In genomic region chr4:126738926-126739325, GRCh38 we compare ENCODE assay signal across 2 cellular contexts.
TF ChIP-seq lines count a peak whose summit lies in the region.

No MANE protein-coding gene starts in this region.

TF ChIP-seq in IMR-90, 13 proteins besides CTCF, POLR2A, EP300 and RAD21 (continued from another document):
- TF ChIP-seq MAZ (IDR thresholded peaks at IDR 0.05; ENCODE audit: borderline replicate concordance, low read depth, low read length): no peak
- TF ChIP-seq ELK1 (IDR thresholded peaks at IDR 0.05; ENCODE audit: borderline replicate concordance, low read depth, low read length): no peak
- no peak for TF ChIP-seq SMC3 (IDR thresholded peaks at IDR 0.05; ENCODE audit: low read depth, low read length)
- TF ChIP-seq CHD1 (IDR thresholded peaks at IDR 0.05; ENCODE audit: low read depth, low read length): no peak
- TF ChIP-seq, protein P1, sequence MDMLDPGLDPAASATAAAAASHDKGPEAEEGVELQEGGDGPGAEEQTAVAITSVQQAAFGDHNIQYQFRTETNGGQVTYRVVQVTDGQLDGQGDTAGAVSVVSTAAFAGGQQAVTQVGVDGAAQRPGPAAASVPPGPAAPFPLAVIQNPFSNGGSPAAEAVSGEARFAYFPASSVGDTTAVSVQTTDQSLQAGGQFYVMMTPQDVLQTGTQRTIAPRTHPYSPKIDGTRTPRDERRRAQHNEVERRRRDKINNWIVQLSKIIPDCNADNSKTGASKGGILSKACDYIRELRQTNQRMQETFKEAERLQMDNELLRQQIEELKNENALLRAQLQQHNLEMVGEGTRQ (IDR thresholded peaks at IDR 0.05; ENCODE audit: low read depth, low read length): no peak
- TF ChIP-seq RCOR1 (IDR thresholded peaks at IDR 0.05; ENCODE audit: insufficient replicate concordance, low read length): no peak
- no peak for TF ChIP-seq RFX5 (IDR thresholded peaks at IDR 0.05; ENCODE audit: low read depth, low read length)

TF ChIP-seq in K562, 482 proteins besides CTCF, POLR2A, EP300 and RAD21:
- TF ChIP-seq, protein P2, sequence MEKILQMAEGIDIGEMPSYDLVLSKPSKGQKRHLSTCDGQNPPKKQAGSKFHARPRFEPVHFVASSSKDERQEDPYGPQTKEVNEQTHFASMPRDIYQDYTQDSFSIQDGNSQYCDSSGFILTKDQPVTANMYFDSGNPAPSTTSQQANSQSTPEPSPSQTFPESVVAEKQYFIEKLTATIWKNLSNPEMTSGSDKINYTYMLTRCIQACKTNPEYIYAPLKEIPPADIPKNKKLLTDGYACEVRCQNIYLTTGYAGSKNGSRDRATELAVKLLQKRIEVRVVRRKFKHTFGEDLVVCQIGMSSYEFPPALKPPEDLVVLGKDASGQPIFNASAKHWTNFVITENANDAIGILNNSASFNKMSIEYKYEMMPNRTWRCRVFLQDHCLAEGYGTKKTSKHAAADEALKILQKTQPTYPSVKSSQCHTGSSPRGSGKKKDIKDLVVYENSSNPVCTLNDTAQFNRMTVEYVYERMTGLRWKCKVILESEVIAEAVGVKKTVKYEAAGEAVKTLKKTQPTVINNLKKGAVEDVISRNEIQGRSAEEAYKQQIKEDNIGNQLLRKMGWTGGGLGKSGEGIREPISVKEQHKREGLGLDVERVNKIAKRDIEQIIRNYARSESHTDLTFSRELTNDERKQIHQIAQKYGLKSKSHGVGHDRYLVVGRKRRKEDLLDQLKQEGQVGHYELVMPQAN (IDR thresholded peaks at IDR 0.05; ENCODE audit: borderline replicate concordance): no peak
- TF ChIP-seq MAZ (CRISPR knock-in tag; conservative IDR thresholded peaks at IDR 0.05 in 1 of 2, IDR thresholded peaks at IDR 0.05 in 1 of 2) (no peak), FOXJ3 (CRISPR knock-in tag; IDR thresholded peaks at IDR 0.05) (no peak), ZNF592 (IDR thresholded peaks at IDR 0.05) (0 out of 2 replicates have a peak, but pooled peaks have one; percentile 52), RFX1 (IDR thresholded peaks at IDR 0.05) (no peak), ZNF764 (CRISPR knock-in tag; IDR thresholded peaks at IDR 0.05; ENCODE audit: low read depth) (no peak)
